ENCODE assay signal across 1 cellular context in genomic region chr19:34359140-34359953, GRCh38.
TF ChIP-seq lines count a peak whose summit lies in the region.

No MANE protein-coding gene starts in this region.

TF ChIP-seq in HEK293, 187 proteins besides CTCF, POLR2A, EP300 and RAD21 (continued from another document):
- TF ChIP-seq ZNF114 (tag by site-specific recombination; IDR thresholded peaks at IDR 0.05) (no peak), SP3 (tag by site-specific recombination; IDR thresholded peaks at IDR 0.05) (peak; percentile 93), BCL11B (tag by site-specific recombination; IDR thresholded peaks at IDR 0.05; ENCODE audit: low read depth) (peak; percentile 87)
